ENCODE assay signal across 2 cellular contexts in the genomic region with DNA sequence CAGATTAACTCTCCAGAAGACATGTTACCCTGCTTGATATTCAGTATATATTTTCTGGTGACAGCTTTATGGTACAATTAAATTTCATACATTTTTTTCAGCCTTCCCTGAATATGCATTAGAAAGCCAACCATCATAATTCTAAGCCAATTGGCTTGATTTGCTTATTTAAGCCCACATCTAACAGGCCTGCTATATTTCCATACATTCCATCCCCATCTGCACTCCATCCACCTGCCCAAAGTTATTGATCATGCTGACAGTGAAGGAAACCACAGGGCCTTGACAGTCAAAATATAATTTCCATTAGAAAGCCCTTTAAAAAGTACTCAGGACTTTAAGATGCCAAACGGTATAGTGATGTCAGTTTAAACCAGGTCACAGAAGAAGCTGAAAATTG.
TF ChIP-seq lines count a peak whose summit lies in the region.

No MANE protein-coding gene starts in this region.

TF ChIP-seq in Ishikawa, 13 proteins besides CTCF, POLR2A, EP300 and RAD21 (continued from another document):
- TF ChIP-seq REST (IDR thresholded peaks at IDR 0.05; ENCODE audit: low read depth) (no peak), YY1 (IDR thresholded peaks at IDR 0.05; ENCODE audit: low read depth) (no peak), MAX (IDR thresholded peaks at IDR 0.05) (no peak), ZBTB7A (IDR thresholded peaks at IDR 0.05; ENCODE audit: low read depth) (no peak), CEBPB (IDR thresholded peaks at IDR 0.05) (no peak), FOXM1 (IDR thresholded peaks at IDR 0.05; ENCODE audit: borderline replicate concordance, low read depth) (no peak)
TF ChIP-seq in Ishikawa: peak in this region for 1.

TF ChIP-seq in SK-N-SH treated with all-trans-retinoic acid at 6 μM for 48 hours, 23 proteins besides CTCF, POLR2A, EP300 and RAD21 (continued from another document):
- TF ChIP-seq CREB5 (CRISPR knock-in tag; IDR thresholded peaks at IDR 0.05; ENCODE audit: low read depth) (peak; percentile 70; the same call in 1 of the 2 replicates), TOX (CRISPR knock-in tag; IDR thresholded peaks at IDR 0.05; ENCODE audit: borderline replicate concordance) (peak; percentile 91), ZFP30 (CRISPR knock-in tag; IDR thresholded peaks at IDR 0.05) (no peak), TCF4 (CRISPR knock-in tag; IDR thresholded peaks at IDR 0.05; ENCODE audit: borderline replicate concordance) (peak; percentile 64; the same call in 1 of the 2 replicates), PATZ1 (CRISPR knock-in tag; IDR thresholded peaks at IDR 0.05; ENCODE audit: borderline replicate concordance) (peak; percentile 82; the same call in 1 of the 2 replicates), ZNF70 (CRISPR knock-in tag; IDR thresholded peaks at IDR 0.05) (no peak), BACH2 (CRISPR knock-in tag; IDR thresholded peaks at IDR 0.05; ENCODE audit: borderline replicate concordance) (no peak), ARNTL (CRISPR knock-in tag; IDR thresholded peaks at IDR 0.05; ENCODE audit: borderline replicate concordance, low read depth) (no peak), ZNF565 (CRISPR knock-in tag; conservative IDR thresholded peaks at IDR 0.05; ENCODE audit: low read depth) (no peak), ISL1 (CRISPR knock-in tag; IDR thresholded peaks at IDR 0.05) (peak; percentile 98), GLIS3 (CRISPR knock-in tag; IDR thresholded peaks at IDR 0.05) (peak; percentile 78; the same call in 1 of the 2 replicates), ZNF8 (CRISPR knock-in tag; IDR thresholded peaks at IDR 0.05) (no peak), CSDC2 (CRISPR knock-in tag; IDR thresholded peaks at IDR 0.05) (no peak)
- TF ChIP-seq, protein P1, sequence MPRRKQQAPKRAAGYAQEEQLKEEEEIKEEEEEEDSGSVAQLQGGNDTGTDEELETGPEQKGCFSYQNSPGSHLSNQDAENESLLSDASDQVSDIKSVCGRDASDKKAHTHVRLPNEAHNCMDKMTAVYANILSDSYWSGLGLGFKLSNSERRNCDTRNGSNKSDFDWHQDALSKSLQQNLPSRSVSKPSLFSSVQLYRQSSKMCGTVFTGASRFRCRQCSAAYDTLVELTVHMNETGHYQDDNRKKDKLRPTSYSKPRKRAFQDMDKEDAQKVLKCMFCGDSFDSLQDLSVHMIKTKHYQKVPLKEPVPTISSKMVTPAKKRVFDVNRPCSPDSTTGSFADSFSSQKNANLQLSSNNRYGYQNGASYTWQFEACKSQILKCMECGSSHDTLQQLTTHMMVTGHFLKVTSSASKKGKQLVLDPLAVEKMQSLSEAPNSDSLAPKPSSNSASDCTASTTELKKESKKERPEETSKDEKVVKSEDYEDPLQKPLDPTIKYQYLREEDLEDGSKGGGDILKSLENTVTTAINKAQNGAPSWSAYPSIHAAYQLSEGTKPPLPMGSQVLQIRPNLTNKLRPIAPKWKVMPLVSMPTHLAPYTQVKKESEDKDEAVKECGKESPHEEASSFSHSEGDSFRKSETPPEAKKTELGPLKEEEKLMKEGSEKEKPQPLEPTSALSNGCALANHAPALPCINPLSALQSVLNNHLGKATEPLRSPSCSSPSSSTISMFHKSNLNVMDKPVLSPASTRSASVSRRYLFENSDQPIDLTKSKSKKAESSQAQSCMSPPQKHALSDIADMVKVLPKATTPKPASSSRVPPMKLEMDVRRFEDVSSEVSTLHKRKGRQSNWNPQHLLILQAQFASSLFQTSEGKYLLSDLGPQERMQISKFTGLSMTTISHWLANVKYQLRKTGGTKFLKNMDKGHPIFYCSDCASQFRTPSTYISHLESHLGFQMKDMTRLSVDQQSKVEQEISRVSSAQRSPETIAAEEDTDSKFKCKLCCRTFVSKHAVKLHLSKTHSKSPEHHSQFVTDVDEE (CRISPR knock-in tag; IDR thresholded peaks at IDR 0.05) = peak; percentile 69
- TF ChIP-seq, protein P2, sequence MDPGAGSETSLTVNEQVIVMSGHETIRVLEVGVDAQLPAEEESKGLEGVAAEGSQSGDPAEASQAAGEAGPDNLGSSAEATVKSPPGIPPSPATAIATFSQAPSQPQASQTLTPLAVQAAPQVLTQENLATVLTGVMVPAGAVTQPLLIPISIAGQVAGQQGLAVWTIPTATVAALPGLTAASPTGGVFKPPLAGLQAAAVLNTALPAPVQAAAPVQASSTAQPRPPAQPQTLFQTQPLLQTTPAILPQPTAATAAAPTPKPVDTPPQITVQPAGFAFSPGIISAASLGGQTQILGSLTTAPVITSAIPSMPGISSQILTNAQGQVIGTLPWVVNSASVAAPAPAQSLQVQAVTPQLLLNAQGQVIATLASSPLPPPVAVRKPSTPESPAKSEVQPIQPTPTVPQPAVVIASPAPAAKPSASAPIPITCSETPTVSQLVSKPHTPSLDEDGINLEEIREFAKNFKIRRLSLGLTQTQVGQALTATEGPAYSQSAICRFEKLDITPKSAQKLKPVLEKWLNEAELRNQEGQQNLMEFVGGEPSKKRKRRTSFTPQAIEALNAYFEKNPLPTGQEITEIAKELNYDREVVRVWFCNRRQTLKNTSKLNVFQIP (CRISPR knock-in tag; IDR thresholded peaks at IDR 0.05; ENCODE audit: borderline replicate concordance, low read depth) = peak; percentile 80; the same call in 1 of the 2 replicates
TF ChIP-seq in SK-N-SH treated with all-trans-retinoic acid at 6 μM for 48 hours: peak in this region for 11.
